In the genomic region with DNA sequence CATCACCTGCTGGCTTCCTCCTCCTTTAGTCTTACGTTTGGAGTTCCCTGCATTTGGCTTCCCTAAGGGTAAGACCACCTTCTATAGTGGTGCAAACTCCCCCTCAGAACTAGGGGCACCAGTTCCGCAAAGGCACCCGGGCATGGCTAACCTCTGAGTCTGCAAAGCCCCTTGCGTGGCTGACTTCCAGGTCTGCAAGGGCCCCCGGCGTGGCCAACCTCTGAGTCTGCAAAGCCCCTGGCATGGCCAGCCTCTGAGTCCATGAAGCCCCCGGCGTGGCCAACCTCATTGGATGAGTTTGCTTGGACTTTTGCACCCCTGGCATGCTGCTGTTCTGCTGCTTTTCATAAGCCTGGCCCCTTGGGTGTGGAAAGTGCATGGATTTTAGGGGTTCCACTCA, we compare ENCODE assay signal across 20 cellular contexts.
"Had no signal": no experiment of that assay in that cellular context is flagged by ENCODE, and none has a peak within 500 bp of the region (broad histone marks: within the 10 kb centered on the region; RNA-seq: fewer than 3 reads in every experiment).

No MANE protein-coding gene starts in this region.

- H2AFZ ChIP-seq: neural progenitor cell had no signal

- DNase-seq: cerebellar nuclear complex; colonic mucosa; dermis blood vessel endothelial cell; endodermal cell; erythroblast; foreskin melanocyte; kidney glomerular epithelial cell; stimulated activated CD4-positive, alpha-beta T cell treated with anti-CD3 and anti-CD28 coated beads, Interleukin-2, amount 100 ng/mL, for 24 hours; stimulated activated CD4-positive, alpha-beta T cell treated with anti-CD3 and anti-CD28 coated beads, Interleukin-4, amount 100 ng/mL, for 4 hours; stimulated activated naive CD4-positive, alpha-beta T cell; stomach; substantia nigra had no signal

- FAIRE-seq: endothelial cell of umbilical vein, pancreas had no signal

- H3K4me3 ChIP-seq: colonic mucosa, neural progenitor cell, pancreas, psoas muscle, stomach, thoracic aorta, transverse colon had no signal

- H3K27me3 ChIP-seq: colonic mucosa, pancreas had no signal

- H3K9me3 ChIP-seq: colonic mucosa, pancreas, psoas muscle, stomach, thoracic aorta, transverse colon had no signal

- H3K36me3 ChIP-seq: colonic mucosa, neural progenitor cell, pancreas, stomach, thoracic aorta, transverse colon had no signal

- H3K4me2 ChIP-seq: neural progenitor cell had no signal

- ATAC-seq: natural killer cell treated with Interleukin-12 subunit alpha and Interleukin-12 subunit beta and Interleukin-15 and Interleukin-18, amount 100 ng/mL, for 72 hours; pancreas; psoas muscle; sciatic nerve had no signal

- H3K27ac ChIP-seq: colonic mucosa, neural progenitor cell, pancreas, psoas muscle, stomach, thoracic aorta, transverse colon had no signal

- H3K4me1 ChIP-seq: colonic mucosa, pancreas had no signal

- H3K9ac ChIP-seq: neural progenitor cell had no signal
